12 cellular contexts compared by ENCODE assay signal in genomic region chr6:135002974-135003703, GRCh38. TPM values are rescaled to one million over a fixed set of nuclear protein-coding genes. Genes with fewer than 3 reads are reported as not detected.
DNase-seq lines count a peak whose midpoint lies in the region; ATAC-seq and TF ChIP-seq lines count a peak whose summit lies in the region.
"Had no signal": no experiment of that assay in that cellular context is flagged by ENCODE, and none has a peak within 500 bp of the region (broad histone marks: within the 10 kb centered on the region; RNA-seq: fewer than 3 reads in every experiment).

No MANE protein-coding gene starts in this region.

- H3K79me2 ChIP-seq in neural progenitor cell (ENCODE audit: low read depth), result no peaks in the 10 kb centered on the region
- H3K79me2 ChIP-seq: parathyroid adenoma had no signal

- no peak for TF ChIP-seq CTCF in neural progenitor cell (IDR thresholded peaks at IDR 0.05)

- H4K20me1 ChIP-seq in neural progenitor cell (ENCODE audit: low read depth), result peaks cover 7% of the 10 kb centered on the region

- peak; percentile 51 for ATAC-seq in activated CD8-positive, alpha-beta memory T cell treated with anti-CD3 and anti-CD28 coated beads, Interleukin-2, amount 10 ng/mL, durations not matched to agents 7 days and 5 days
- peak; percentile 94 for ATAC-seq in GM21576 (IDR thresholded peaks at IDR 0.05; ENCODE audit: unreplicated experiment)
- ATAC-seq in HG03342 (IDR thresholded peaks at IDR 0.05; ENCODE audit: unreplicated experiment), result peak; percentile 97

- peaks cover 8% of the 10 kb centered on the region for H3K4me1 ChIP-seq in neural progenitor cell
- H3K4me1 ChIP-seq in CD8-positive, alpha-beta memory T cell (ENCODE audit: insufficient read depth, low read length), result peaks cover 10% of the 10 kb centered on the region
- H3K4me1 ChIP-seq: parathyroid adenoma had no signal

- H3K27me3 ChIP-seq in neural progenitor cell, result no peaks in the 10 kb centered on the region
- no peaks in the 10 kb centered on the region for H3K27me3 ChIP-seq in CD8-positive, alpha-beta memory T cell (ENCODE audit: insufficient read depth, low read length, poor library complexity, severe bottlenecking)

- H2AFZ ChIP-seq in neural progenitor cell (replicated peaks), result no peak overlapping the region
- H2AFZ ChIP-seq: parathyroid adenoma had no signal

- no peak overlapping the region for H3K4me3 Mint-ChIP-seq in activated CD8-positive, alpha-beta memory T cell treated with anti-CD3 and anti-CD28 coated beads, Interleukin-2, amount 10 ng/mL, durations not matched to agents 7 days and 5 days
- H3K4me3 Mint-ChIP-seq in neural progenitor cell, result no peak overlapping the region
- H3K4me3 Mint-ChIP-seq in CD8-positive, alpha-beta memory T cell, result no peak overlapping the region

- H3K4me3 ChIP-seq in neural progenitor cell, result no peak overlapping the region
- H3K4me3 ChIP-seq in CD8-positive, alpha-beta memory T cell (ENCODE audit: low read length), result no peak overlapping the region

- no peaks in the 10 kb centered on the region for H3K36me3 ChIP-seq in neural progenitor cell
- peaks cover 4% of the 10 kb centered on the region for H3K36me3 ChIP-seq in CD8-positive, alpha-beta memory T cell (ENCODE audit: insufficient read depth, low read length)

- H3K9ac ChIP-seq in neural progenitor cell, result no peak overlapping the region
- H3K9ac ChIP-seq: parathyroid adenoma had no signal

- H3K27me3 Mint-ChIP-seq in activated CD8-positive, alpha-beta memory T cell treated with anti-CD3 and anti-CD28 coated beads, Interleukin-2, amount 10 ng/mL, durations not matched to agents 7 days and 5 days, result no peaks in the 10 kb centered on the region
- H3K27me3 Mint-ChIP-seq in neural progenitor cell (ENCODE audit: insufficient read depth, low read depth), result no peaks in the 10 kb centered on the region
- H3K27me3 Mint-ChIP-seq in CD8-positive, alpha-beta memory T cell, result no peaks in the 10 kb centered on the region

- H3K9me3 Mint-ChIP-seq in activated CD8-positive, alpha-beta memory T cell treated with anti-CD3 and anti-CD28 coated beads, Interleukin-2, amount 10 ng/mL, durations not matched to agents 7 days and 5 days (ENCODE audit: low read depth), result no peaks in the 10 kb centered on the region
- H3K9me3 Mint-ChIP-seq in neural progenitor cell, result no peaks in the 10 kb centered on the region
- no peaks in the 10 kb centered on the region for H3K9me3 Mint-ChIP-seq in CD8-positive, alpha-beta memory T cell

- H3F3A ChIP-seq in neural progenitor cell (ENCODE audit: low read depth), result peaks cover 5% of the 10 kb centered on the region

- H3K27ac Mint-ChIP-seq in activated CD8-positive, alpha-beta memory T cell treated with anti-CD3 and anti-CD28 coated beads, Interleukin-2, amount 10 ng/mL, durations not matched to agents 7 days and 5 days, result peak overlapping the region; percentile 42
- peak overlapping the region; percentile 35 for H3K27ac Mint-ChIP-seq in neural progenitor cell
- peak overlapping the region in 1 of 8 donors; percentile 14 for H3K27ac Mint-ChIP-seq in CD8-positive, alpha-beta memory T cell

- CTCF ChIA-PET in activated CD8-positive, alpha-beta memory T cell treated with anti-CD3 and anti-CD28 coated beads, Interleukin-2, amount 10 ng/mL, durations not matched to agents 7 days and 5 days (lab: Charles Lee), result interaction anchor here (0.8 to 4.6 kb wide), 7 partner anchors 9 to 156 kb away, joined by 3 to 24 read pairs (median 4); no protein-coding TSS in a partner anchor
- CTCF ChIA-PET in CD8-positive, alpha-beta memory T cell (lab: Charles Lee), result interaction anchor here (1.0 to 3.3 kb wide), 2 partner anchors 180 to 181 kb away, joined by 3 to 14 read pairs; no protein-coding TSS in a partner anchor

- DNase-seq in activated CD8-positive, alpha-beta memory T cell treated with anti-CD3 and anti-CD28 coated beads, Interleukin-2, amount 10 ng/mL, durations not matched to agents 7 days and 5 days, result no peak
- no peak for DNase-seq in activated CD8-positive, alpha-beta memory T cell treated with anti-CD3 and anti-CD28 coated beads, Interleukin-2, amount 50 U/mL, for 48 hours
- DNase-seq in neural progenitor cell (ENCODE audit: low spot score) (no peak), inferior parietal cortex (ENCODE audit: extremely low spot score) (no peak), NCI-H748 (lab: John Stamatoyannopoulos, UW; ENCODE audit: unreplicated experiment) (no peak)
- DNase-seq in CD8-positive, alpha-beta memory T cell, result no peak
- DNase-seq: activated naive CD4-positive, alpha-beta T cell treated with Interleukin-2 at 50 U/mL for 16 hours; effector memory CD4-positive, alpha-beta T cell had no signal

- H3K4me2 ChIP-seq in neural progenitor cell, result no peak overlapping the region

- peak overlapping the region; percentile 69 for H3K27ac ChIP-seq in neural progenitor cell
- no peak overlapping the region for H3K27ac ChIP-seq in CD8-positive, alpha-beta memory T cell (ENCODE audit: low read depth, low read length)
- H3K27ac ChIP-seq: parathyroid adenoma had no signal

- H3K4me1 Mint-ChIP-seq in activated CD8-positive, alpha-beta memory T cell treated with anti-CD3 and anti-CD28 coated beads, Interleukin-2, amount 10 ng/mL, durations not matched to agents 7 days and 5 days, result peaks cover 21% of the 10 kb centered on the region
- H3K4me1 Mint-ChIP-seq in neural progenitor cell, result no peaks in the 10 kb centered on the region
- peaks cover 8 to 14% (median 8%) of the 10 kb centered on the region in 3 donors for H3K4me1 Mint-ChIP-seq in CD8-positive, alpha-beta memory T cell

- POLR2A ChIA-PET in CD8-positive, alpha-beta memory T cell (lab: Charles Lee), result no interaction called here

- peaks cover 11% of the 10 kb centered on the region for H3K36me3 Mint-ChIP-seq in activated CD8-positive, alpha-beta memory T cell treated with anti-CD3 and anti-CD28 coated beads, Interleukin-2, amount 10 ng/mL, durations not matched to agents 7 days and 5 days
- H3K36me3 Mint-ChIP-seq in neural progenitor cell, result peaks cover 2% of the 10 kb centered on the region
- H3K36me3 Mint-ChIP-seq in CD8-positive, alpha-beta memory T cell, result peaks cover 0 to 13% (median 9%) of the 10 kb centered on the region in 3 donors

- H3K9me3 ChIP-seq in neural progenitor cell (ENCODE audit: low read depth), result no peaks in the 10 kb centered on the region
- H3K9me3 ChIP-seq in CD8-positive, alpha-beta memory T cell (ENCODE audit: low read length), result no peaks in the 10 kb centered on the region

RNA-seq across cellular contexts. Expression of gene HBS1L, which starts 51.5 kb away (rescaled TPM):
- total RNA-seq in activated CD8-positive, alpha-beta memory T cell treated with anti-CD3 and anti-CD28 coated beads, Interleukin-2, amount 10 ng/mL, durations not matched to agents 7 days and 5 days, result 100 to 1,000 TPM in 1 of 2 experiments, 10 to 100 TPM in 1; 92.2 to 112 TPM
- 149 and 215 TPM in 2 replicates for total RNA-seq in neural progenitor cell (ENCODE audit: low replicate concordance)
- 100 to 1,000 TPM; 145 to 147 TPM for total RNA-seq in CD8-positive, alpha-beta memory T cell
- 45.6 TPM for polyA plus RNA-seq in CD8-positive, alpha-beta memory T cell

RNA-seq across cellular contexts. Expression of gene ALDH8A1, which starts 53.2 kb away (rescaled TPM):
- 1 to 10 TPM in 1 of 2 experiments, under 1 TPM in 1; 0.84 to 2.5 TPM for total RNA-seq in activated CD8-positive, alpha-beta memory T cell treated with anti-CD3 and anti-CD28 coated beads, Interleukin-2, amount 10 ng/mL, durations not matched to agents 7 days and 5 days
- not detected in 2 replicates for total RNA-seq in neural progenitor cell (ENCODE audit: low replicate concordance)
- under 1 TPM; 0.82 to 0.85 TPM for total RNA-seq in CD8-positive, alpha-beta memory T cell
- polyA plus RNA-seq in CD8-positive, alpha-beta memory T cell, result 0.08 TPM
- total RNA-seq: SK-MEL-5 had no signal
